In the genomic region with DNA sequence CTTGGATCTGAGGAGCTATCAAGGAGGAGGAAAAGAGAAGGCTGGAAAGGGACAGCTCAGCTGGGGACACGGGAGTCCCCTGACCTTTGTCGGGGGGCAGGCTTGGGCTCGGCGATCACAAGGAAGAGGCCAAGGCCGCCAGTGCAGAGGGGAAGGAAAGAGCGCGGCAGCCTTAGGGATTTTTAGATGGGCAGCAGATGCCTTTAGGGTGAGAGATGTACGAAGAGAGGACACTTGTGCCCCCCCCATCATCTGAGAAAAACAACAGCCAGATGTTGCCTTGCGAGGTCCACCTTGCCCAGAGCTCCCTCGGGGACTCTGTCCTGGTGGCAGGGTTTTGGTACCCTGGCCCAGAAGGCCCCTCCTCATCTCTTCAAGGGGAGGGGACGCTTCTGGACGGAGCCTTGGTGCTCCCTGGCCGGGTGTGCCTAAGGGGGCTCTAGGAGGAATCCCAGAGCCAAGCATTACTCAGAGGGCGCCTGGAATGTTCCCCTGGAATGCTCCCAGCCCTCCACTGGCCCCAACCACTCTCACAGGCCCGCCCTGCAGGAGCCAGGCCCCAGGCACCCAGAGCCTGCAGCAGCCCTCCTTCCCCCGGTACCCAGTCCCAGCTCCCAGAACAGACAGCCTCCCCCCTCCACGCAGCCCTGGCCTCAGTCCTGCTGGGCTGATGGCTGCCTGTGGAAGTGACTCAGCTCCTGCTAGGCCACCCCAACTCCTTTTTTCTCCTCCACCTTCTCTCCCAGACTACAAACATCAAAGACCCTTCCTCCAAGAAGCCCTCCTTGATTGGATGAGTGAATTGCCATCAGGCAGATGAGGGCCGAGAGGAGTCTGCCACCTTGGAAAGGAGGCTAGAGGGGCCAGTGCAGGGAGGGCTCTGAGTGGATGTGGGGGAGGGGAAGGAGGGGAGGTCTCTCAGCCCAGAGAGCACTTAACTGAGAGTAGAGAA, we compare ENCODE assay signal across 1 cellular context.
TF ChIP-seq lines count a peak whose summit lies in the region.

No MANE protein-coding gene starts in this region.

TF ChIP-seq in HCT116, 20 proteins besides CTCF, POLR2A, EP300 and RAD21 (continued from another document):
- TF ChIP-seq, protein P1, sequence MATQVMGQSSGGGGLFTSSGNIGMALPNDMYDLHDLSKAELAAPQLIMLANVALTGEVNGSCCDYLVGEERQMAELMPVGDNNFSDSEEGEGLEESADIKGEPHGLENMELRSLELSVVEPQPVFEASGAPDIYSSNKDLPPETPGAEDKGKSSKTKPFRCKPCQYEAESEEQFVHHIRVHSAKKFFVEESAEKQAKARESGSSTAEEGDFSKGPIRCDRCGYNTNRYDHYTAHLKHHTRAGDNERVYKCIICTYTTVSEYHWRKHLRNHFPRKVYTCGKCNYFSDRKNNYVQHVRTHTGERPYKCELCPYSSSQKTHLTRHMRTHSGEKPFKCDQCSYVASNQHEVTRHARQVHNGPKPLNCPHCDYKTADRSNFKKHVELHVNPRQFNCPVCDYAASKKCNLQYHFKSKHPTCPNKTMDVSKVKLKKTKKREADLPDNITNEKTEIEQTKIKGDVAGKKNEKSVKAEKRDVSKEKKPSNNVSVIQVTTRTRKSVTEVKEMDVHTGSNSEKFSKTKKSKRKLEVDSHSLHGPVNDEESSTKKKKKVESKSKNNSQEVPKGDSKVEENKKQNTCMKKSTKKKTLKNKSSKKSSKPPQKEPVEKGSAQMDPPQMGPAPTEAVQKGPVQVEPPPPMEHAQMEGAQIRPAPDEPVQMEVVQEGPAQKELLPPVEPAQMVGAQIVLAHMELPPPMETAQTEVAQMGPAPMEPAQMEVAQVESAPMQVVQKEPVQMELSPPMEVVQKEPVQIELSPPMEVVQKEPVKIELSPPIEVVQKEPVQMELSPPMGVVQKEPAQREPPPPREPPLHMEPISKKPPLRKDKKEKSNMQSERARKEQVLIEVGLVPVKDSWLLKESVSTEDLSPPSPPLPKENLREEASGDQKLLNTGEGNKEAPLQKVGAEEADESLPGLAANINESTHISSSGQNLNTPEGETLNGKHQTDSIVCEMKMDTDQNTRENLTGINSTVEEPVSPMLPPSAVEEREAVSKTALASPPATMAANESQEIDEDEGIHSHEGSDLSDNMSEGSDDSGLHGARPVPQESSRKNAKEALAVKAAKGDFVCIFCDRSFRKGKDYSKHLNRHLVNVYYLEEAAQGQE (IDR thresholded peaks at IDR 0.05; ENCODE audit: low read depth), result no peak
- TF ChIP-seq SP1 (IDR thresholded peaks at IDR 0.05; ENCODE audit: low read depth), result no peak
- TF ChIP-seq EZH2 (IDR thresholded peaks at IDR 0.05), result no peak
- TF ChIP-seq ZNF274 (IDR thresholded peaks at IDR 0.05; ENCODE audit: low read depth, low read length), result no peak
- no peak for TF ChIP-seq FOSL1 (IDR thresholded peaks at IDR 0.05; ENCODE audit: low read depth)
- TF ChIP-seq CEBPB (IDR thresholded peaks at IDR 0.05; ENCODE audit: low read depth), result no peak
- TF ChIP-seq, protein P2, sequence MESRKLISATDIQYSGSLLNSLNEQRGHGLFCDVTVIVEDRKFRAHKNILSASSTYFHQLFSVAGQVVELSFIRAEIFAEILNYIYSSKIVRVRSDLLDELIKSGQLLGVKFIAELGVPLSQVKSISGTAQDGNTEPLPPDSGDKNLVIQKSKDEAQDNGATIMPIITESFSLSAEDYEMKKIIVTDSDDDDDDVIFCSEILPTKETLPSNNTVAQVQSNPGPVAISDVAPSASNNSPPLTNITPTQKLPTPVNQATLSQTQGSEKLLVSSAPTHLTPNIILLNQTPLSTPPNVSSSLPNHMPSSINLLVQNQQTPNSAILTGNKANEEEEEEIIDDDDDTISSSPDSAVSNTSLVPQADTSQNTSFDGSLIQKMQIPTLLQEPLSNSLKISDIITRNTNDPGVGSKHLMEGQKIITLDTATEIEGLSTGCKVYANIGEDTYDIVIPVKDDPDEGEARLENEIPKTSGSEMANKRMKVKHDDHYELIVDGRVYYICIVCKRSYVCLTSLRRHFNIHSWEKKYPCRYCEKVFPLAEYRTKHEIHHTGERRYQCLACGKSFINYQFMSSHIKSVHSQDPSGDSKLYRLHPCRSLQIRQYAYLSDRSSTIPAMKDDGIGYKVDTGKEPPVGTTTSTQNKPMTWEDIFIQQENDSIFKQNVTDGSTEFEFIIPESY (IDR thresholded peaks at IDR 0.05; ENCODE audit: extremely low read depth, insufficient replicate concordance, low read length), result no peak
- TF ChIP-seq, protein P3, sequence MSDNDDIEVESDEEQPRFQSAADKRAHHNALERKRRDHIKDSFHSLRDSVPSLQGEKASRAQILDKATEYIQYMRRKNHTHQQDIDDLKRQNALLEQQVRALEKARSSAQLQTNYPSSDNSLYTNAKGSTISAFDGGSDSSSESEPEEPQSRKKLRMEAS (IDR thresholded peaks at IDR 0.05), result no peak
